ENCODE assay signal across 9 cellular contexts in genomic region chr10:71396084-71396713, GRCh38. TPM values are rescaled to one million over a fixed set of nuclear protein-coding genes. Genes with fewer than 3 reads are reported as not detected.
A peak's percentile ranks its signal among the peaks of the same experiment; 100 is the strongest.
DNase-seq lines count a peak whose midpoint lies in the region; ATAC-seq and TF ChIP-seq lines count a peak whose summit lies in the region.
"Had no signal": no experiment of that assay in that cellular context is flagged by ENCODE, and none has a peak within 500 bp of the region (broad histone marks: within the 10 kb centered on the region; RNA-seq: fewer than 3 reads in every experiment).

No MANE protein-coding gene starts in this region.

- H3K4me3 ChIP-seq in Loucy (ENCODE audit: low read length, poor library complexity, severe bottlenecking): peak overlapping the region; percentile 66
- peak overlapping the region; percentile 70 to 85 (median 74) for H3K4me3 ChIP-seq in esophagus muscularis mucosa
- no peak overlapping the region for H3K4me3 ChIP-seq in Karpas-422 (ENCODE audit: low read length)

- H2AFZ ChIP-seq in Loucy (ENCODE audit: low read length) (peak overlapping the region; percentile 36; the same call in 1 of the 2 replicates), Karpas-422 (ENCODE audit: low read length) (no peak overlapping the region)

- H3K36me3 Mint-ChIP-seq in activated CD4-positive, alpha-beta T cell treated with anti-CD3 and anti-CD28 coated beads, Interleukin-2, amount 10 ng/mL, durations not matched to agents 7 days and 5 days (ENCODE audit: low read depth): no peaks in the 10 kb centered on the region
- H3K36me3 Mint-ChIP-seq in natural killer cell treated with Interleukin-12 subunit alpha and Interleukin-12 subunit beta and Interleukin-15 and Interleukin-18, amount 100 ng/mL, for 72 hours: no peaks in the 10 kb centered on the region

- H3K9me3 ChIP-seq in Loucy (ENCODE audit: insufficient read depth, low read depth, low read length): no peaks in the 10 kb centered on the region
- no peaks in the 10 kb centered on the region for H3K9me3 ChIP-seq in esophagus muscularis mucosa
- no peaks in the 10 kb centered on the region for H3K9me3 ChIP-seq in Karpas-422 (ENCODE audit: low read length)

- peaks cover 67% of the 10 kb centered on the region for H3K27me3 Mint-ChIP-seq in activated CD4-positive, alpha-beta T cell treated with anti-CD3 and anti-CD28 coated beads, Interleukin-2, amount 10 ng/mL, durations not matched to agents 7 days and 5 days
- peaks cover 49 to 59% of the 10 kb centered on the region in 2 donors for H3K27me3 Mint-ChIP-seq in natural killer cell treated with Interleukin-12 subunit alpha and Interleukin-12 subunit beta and Interleukin-15 and Interleukin-18, amount 100 ng/mL, for 72 hours

- H3K79me2 ChIP-seq in Loucy (ENCODE audit: insufficient read depth, low read length) (no peaks in the 10 kb centered on the region), Karpas-422 (ENCODE audit: low read length) (no peaks in the 10 kb centered on the region)

- DNase-seq in DMS114 treated with DMSO at 0.1 percent for 48 hours (lab: John Stamatoyannopoulos, UW; ENCODE audit: unreplicated experiment) (peak; percentile 65), esophagus muscularis mucosa (ENCODE audit: extremely low spot score) (no peak), CD1c-positive myeloid dendritic cell (ENCODE audit: extremely low spot score) (no peak), kidney glomerular epithelial cell (lab: John Stamatoyannopoulos, UW) (no peak), Karpas-422 (no peak)
- no peak for DNase-seq in activated CD4-positive, alpha-beta T cell treated with anti-CD3 and anti-CD28 coated beads, Interleukin-2, amount 10 ng/mL, durations not matched to agents 7 days and 5 days
- no peak for DNase-seq in natural killer cell treated with Interleukin-12 subunit alpha and Interleukin-12 subunit beta and Interleukin-15 and Interleukin-18, amount 100 ng/mL, for 72 hours (ENCODE audit: low spot score)

- H4K20me1 ChIP-seq in Loucy (ENCODE audit: insufficient read depth, low read length, poor library complexity, severe bottlenecking): no peaks in the 10 kb centered on the region
- H4K20me1 ChIP-seq in Karpas-422 (ENCODE audit: insufficient read depth, low read depth, low read length): no peaks in the 10 kb centered on the region

- H3K9ac ChIP-seq in Loucy (ENCODE audit: low read depth, low read length, poor library complexity, severe bottlenecking) (no peak overlapping the region), Karpas-422 (ENCODE audit: low read length) (no peak overlapping the region)

- peak; percentile 35 for TF ChIP-seq CTCF in Loucy (conservative IDR thresholded peaks at IDR 0.05; ENCODE audit: low read length)
- peak; percentile 75 to 82 (median 82) for TF ChIP-seq CTCF in esophagus muscularis mucosa (IDR thresholded peaks at IDR 0.05)

- 76% methylated on average over 7 of the region's 46 CpGs for WGBS in esophagus muscularis mucosa

- H3K4me1 ChIP-seq in Loucy (ENCODE audit: insufficient read depth, low read length, poor library complexity, severe bottlenecking) (peaks cover 3% of the 10 kb centered on the region), esophagus muscularis mucosa (peaks cover 20 to 32% (median 26%) of the 10 kb centered on the region in 4 donors), Karpas-422 (ENCODE audit: low read length) (no peaks in the 10 kb centered on the region)

- CTCF ChIA-PET in activated CD4-positive, alpha-beta T cell treated with anti-CD3 and anti-CD28 coated beads, Interleukin-2, amount 10 ng/mL, durations not matched to agents 7 days and 5 days (lab: Charles Lee): interaction anchor here (1.1 to 1.8 kb wide), 3 partner anchors 12 to 378 kb away, joined by 3 to 4 read pairs (median 3); no protein-coding TSS in a partner anchor

- H3K27me3 ChIP-seq in Loucy (ENCODE audit: insufficient read depth, low read length, poor library complexity, severe bottlenecking): no peaks in the 10 kb centered on the region
- peaks cover 0 to 34% (median 0%) of the 10 kb centered on the region in 4 donors for H3K27me3 ChIP-seq in esophagus muscularis mucosa
- H3K27me3 ChIP-seq in Karpas-422 (ENCODE audit: low read length): no peaks in the 10 kb centered on the region

- H3K27ac ChIP-seq in esophagus muscularis mucosa (replicated peaks in 1 of 4): peak overlapping the region; percentile 77 to 86 (median 79)
- H3K27ac ChIP-seq in Karpas-422 (ENCODE audit: low read length): no peak overlapping the region
- H3K27ac ChIP-seq: epithelial cell of prostate had no signal

- TF ChIP-seq EP300 in esophagus muscularis mucosa (IDR thresholded peaks at IDR 0.05): no peak

- peaks cover 2% of the 10 kb centered on the region for H3K4me1 Mint-ChIP-seq in activated CD4-positive, alpha-beta T cell treated with anti-CD3 and anti-CD28 coated beads, Interleukin-2, amount 10 ng/mL, durations not matched to agents 7 days and 5 days
- peaks cover 5 to 6% of the 10 kb centered on the region in 2 donors for H3K4me1 Mint-ChIP-seq in natural killer cell treated with Interleukin-12 subunit alpha and Interleukin-12 subunit beta and Interleukin-15 and Interleukin-18, amount 100 ng/mL, for 72 hours (ENCODE audit: low read depth in 2 of 2)

- peak; percentile 20 to 22 for ATAC-seq in natural killer cell treated with Interleukin-12 subunit alpha and Interleukin-12 subunit beta and Interleukin-15 and Interleukin-18, amount 100 ng/mL, for 72 hours

- H3K36me3 ChIP-seq in Loucy (ENCODE audit: insufficient read depth, low read length) (no peaks in the 10 kb centered on the region), esophagus muscularis mucosa (no peaks in the 10 kb centered on the region), Karpas-422 (ENCODE audit: insufficient read depth, low read length) (no peaks in the 10 kb centered on the region)

- no peaks in the 10 kb centered on the region for H3K9me3 Mint-ChIP-seq in activated CD4-positive, alpha-beta T cell treated with anti-CD3 and anti-CD28 coated beads, Interleukin-2, amount 10 ng/mL, durations not matched to agents 7 days and 5 days
- H3K9me3 Mint-ChIP-seq in natural killer cell treated with Interleukin-12 subunit alpha and Interleukin-12 subunit beta and Interleukin-15 and Interleukin-18, amount 100 ng/mL, for 72 hours: no peaks in the 10 kb centered on the region

- peak overlapping the region; percentile 41 for H3K4me3 Mint-ChIP-seq in activated CD4-positive, alpha-beta T cell treated with anti-CD3 and anti-CD28 coated beads, Interleukin-2, amount 10 ng/mL, durations not matched to agents 7 days and 5 days
- peak overlapping the region; percentile 36 for H3K4me3 Mint-ChIP-seq in natural killer cell treated with Interleukin-12 subunit alpha and Interleukin-12 subunit beta and Interleukin-15 and Interleukin-18, amount 100 ng/mL, for 72 hours

- no peaks in the 10 kb centered on the region for H3F3A ChIP-seq in Loucy (ENCODE audit: low read depth)

- no peak overlapping the region for H3K27ac Mint-ChIP-seq in activated CD4-positive, alpha-beta T cell treated with anti-CD3 and anti-CD28 coated beads, Interleukin-2, amount 10 ng/mL, durations not matched to agents 7 days and 5 days
- H3K27ac Mint-ChIP-seq in natural killer cell treated with Interleukin-12 subunit alpha and Interleukin-12 subunit beta and Interleukin-15 and Interleukin-18, amount 100 ng/mL, for 72 hours: no peak overlapping the region

- no peak for TF ChIP-seq POLR2A in esophagus muscularis mucosa (IDR thresholded peaks at IDR 0.05; ENCODE audit: low read depth)

- intact Hi-C loops in esophagus muscularis mucosa (cut with DNase I): loop anchor here (2.0 to 5.0 kb wide), 4 partner anchors 76 to 416 kb away; partner anchors contain the start of gene SLC29A3

- POLR2A ChIA-PET in activated CD4-positive, alpha-beta T cell treated with anti-CD3 and anti-CD28 coated beads, Interleukin-2, amount 10 ng/mL, durations not matched to agents 7 days and 5 days (lab: Charles Lee): no interaction called here

- no peaks in the 10 kb centered on the region for H3K9me2 ChIP-seq in Loucy (replicated peaks; ENCODE audit: low read depth, low read length)
- H3K9me2 ChIP-seq in Karpas-422 (replicated peaks; ENCODE audit: insufficient read depth, low read length): no peaks in the 10 kb centered on the region

- H3K4me2 ChIP-seq in Loucy (ENCODE audit: low read depth, low read length, poor library complexity, severe bottlenecking) (peak overlapping the region; percentile 49), Karpas-422 (ENCODE audit: low read depth, low read length, poor library complexity, severe bottlenecking) (no peak overlapping the region)

RNA-seq across cellular contexts. Expression of gene CDH23, which starts 0.5 kb away (rescaled TPM):
- total RNA-seq in activated CD4-positive, alpha-beta T cell treated with anti-CD3 and anti-CD28 coated beads, Interleukin-2, amount 10 ng/mL, durations not matched to agents 7 days and 5 days: 1 to 10 TPM; 4.0 to 4.5 TPM
- total RNA-seq in esophagus muscularis mucosa: 10 to 100 TPM; 14.4 to 29.6 (median 19.7) TPM
- under 1 TPM in 1 of 2 donors, not detected in 1; 0.06 TPM for total RNA-seq in natural killer cell treated with Interleukin-12 subunit alpha and Interleukin-12 subunit beta and Interleukin-15 and Interleukin-18, amount 100 ng/mL, for 72 hours
- 0.47 and 2.1 TPM in 2 replicates for total RNA-seq in Karpas-422 (2014; rRNA removed; shearing (Covaris generic); ENCODE audit: low replicate concordance)
